31 cellular contexts compared by ENCODE assay signal in the genomic region with DNA sequence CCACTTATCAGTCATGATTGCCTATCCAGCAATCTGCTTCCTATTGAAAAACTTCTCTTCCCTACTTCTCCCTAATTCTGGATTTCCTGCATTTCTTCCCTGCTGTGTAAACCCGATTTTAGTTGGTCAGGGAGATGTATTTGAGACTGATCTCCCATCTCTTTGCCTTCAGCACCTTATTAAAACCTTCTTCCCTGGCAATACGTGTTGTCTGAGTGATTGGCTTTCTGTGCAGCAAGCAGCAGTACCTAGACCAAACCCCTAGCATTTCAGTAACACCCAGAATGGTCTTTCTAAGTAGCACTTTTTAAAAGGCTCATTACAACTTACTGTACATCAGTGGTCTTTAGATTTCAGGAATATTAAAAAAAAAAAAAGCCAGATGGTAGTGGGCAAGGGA.
DNase-seq lines count a peak whose midpoint lies in the region; TF ChIP-seq lines count a peak whose summit lies in the region.
"Had no signal": no experiment of that assay in that cellular context is flagged by ENCODE, and none has a peak within 500 bp of the region (broad histone marks: within the 10 kb centered on the region; RNA-seq: fewer than 3 reads in every experiment).

No MANE protein-coding gene starts in this region.

- no peaks in the 10 kb centered on the region for H3K4me1 Mint-ChIP-seq in endodermal cell
- H3K4me1 Mint-ChIP-seq: B cell; CD14-positive monocyte; CD4-positive, alpha-beta memory T cell; CD4-positive, CD25-positive, alpha-beta regulatory T cell; CD8-positive, alpha-beta memory T cell had no signal

- H3K4me3 ChIP-seq in HEK293 (ENCODE audit: low read depth, low read length) (no peak overlapping the region), endodermal cell (ENCODE audit: low read length) (peak overlapping the region; percentile 5)
- H3K4me3 ChIP-seq: A549; BLaER1; BLaER1 treated with 17β-estradiol and CSF1 and Interleukin-3, amounts not matched to agents 10 nM and 100 nM had no signal

- WGBS in endodermal cell (ENCODE audit: insufficient coverage in 1 of 2, insufficient read length in 1 of 2), 2 experiments: 86 to 89% methylated on average over 1 to 2 of the region's 2 CpGs

- H3K27ac Mint-ChIP-seq in endodermal cell: no peak overlapping the region
- H3K27ac Mint-ChIP-seq: B cell; CD14-positive monocyte; CD4-positive, alpha-beta memory T cell; CD4-positive, alpha-beta T cell; CD4-positive, CD25-positive, alpha-beta regulatory T cell; CD8-positive, alpha-beta memory T cell; CD8-positive, alpha-beta T cell had no signal

- H3K4me1 ChIP-seq in HEK293 (ENCODE audit: control insufficient read depth, insufficient read depth, low read length) (no peaks in the 10 kb centered on the region), endodermal cell (ENCODE audit: control insufficient read depth, insufficient read depth, low read length) (no peaks in the 10 kb centered on the region)
- H3K4me1 ChIP-seq: A549, BE2C, BLaER1, Caco-2 had no signal

- no peak overlapping the region for H3K4me3 Mint-ChIP-seq in endodermal cell
- H3K4me3 Mint-ChIP-seq: B cell; CD14-positive monocyte; CD4-positive, alpha-beta memory T cell; CD4-positive, alpha-beta T cell; CD4-positive, CD25-positive, alpha-beta regulatory T cell; CD8-positive, alpha-beta memory T cell; CD8-positive, alpha-beta T cell had no signal

- peaks cover 1% of the 10 kb centered on the region for H3K36me3 Mint-ChIP-seq in endodermal cell (ENCODE audit: low read depth)
- H3K36me3 Mint-ChIP-seq: CD14-positive monocyte; CD4-positive, alpha-beta memory T cell; CD4-positive, CD25-positive, alpha-beta regulatory T cell; CD8-positive, alpha-beta memory T cell; CD8-positive, alpha-beta T cell had no signal

- TF ChIP-seq CTCF in HEK293 (tag by site-specific recombination; IDR thresholded peaks at IDR 0.05) (no peak), endodermal cell (conservative IDR thresholded peaks at IDR 0.05) (no peak)

- H3K9ac ChIP-seq in endodermal cell (ENCODE audit: extremely low read depth, low read length, poor library complexity, severe bottlenecking): no peak overlapping the region
- H3K9ac ChIP-seq: BLaER1; BLaER1 treated with 17β-estradiol and CSF1 and Interleukin-3, amounts not matched to agents 10 nM and 100 nM had no signal

- no peaks in the 10 kb centered on the region for H3K27me3 ChIP-seq in endodermal cell (ENCODE audit: control insufficient read depth, insufficient read depth, low read length, poor library complexity, severe bottlenecking)
- H3K27me3 ChIP-seq: BE2C; BLaER1; BLaER1 treated with 17β-estradiol and CSF1 and Interleukin-3, amounts not matched to agents 10 nM and 100 nM had no signal

- H3K27ac ChIP-seq in HEK293 (ENCODE audit: extremely low read depth, low read depth, low read length): no peak overlapping the region
- no peak overlapping the region for H3K27ac ChIP-seq in endodermal cell (ENCODE audit: low read depth, low read length)
- H3K27ac ChIP-seq: 22Rv1; A549; BLaER1; BLaER1 treated with 17β-estradiol and CSF1 and Interleukin-3, amounts not matched to agents 10 nM and 100 nM; C4-2B had no signal

- CTCF ChIA-PET in HEK293 (lab: Yijun Ruan, JAX): no interaction called here

- POLR2A ChIA-PET in HEK293 (lab: Yijun Ruan, JAX): no interaction called here

- no peaks in the 10 kb centered on the region for H3K9me3 ChIP-seq in HEK293 (ENCODE audit: control insufficient read depth, insufficient read depth, low read depth, low read length)
- peaks cover 34% of the 10 kb centered on the region for H3K9me3 ChIP-seq in endodermal cell (ENCODE audit: control insufficient read depth, low read length)
- H3K9me3 ChIP-seq: A549, BE2C, BLaER1, Caco-2 had no signal

- H3K36me3 ChIP-seq in HEK293 (ENCODE audit: control insufficient read depth in 2 of 2, insufficient read depth in 1 of 2, low read length in 2 of 2) (no peaks in the 10 kb centered on the region), endodermal cell (ENCODE audit: control insufficient read depth, insufficient read depth, low read length) (no peaks in the 10 kb centered on the region)
- H3K36me3 ChIP-seq: BE2C; BLaER1; BLaER1 treated with 17β-estradiol and CSF1 and Interleukin-3, amounts not matched to agents 10 nM and 100 nM had no signal

- H3K9me3 Mint-ChIP-seq in endodermal cell: peaks cover 21% of the 10 kb centered on the region

- DNase-seq in endodermal cell (no peak), hepatic stellate cell (ENCODE audit: low spot score) (no peak)
- DNase-seq in stimulated activated CD4-positive, alpha-beta T cell treated with anti-CD3 and anti-CD28 coated beads, Interleukin-4, amount 100 ng/mL, for 1 hour: no peak
- DNase-seq: 8988T; ACHN; AML-193; BE2C; C1 segment of cervical spinal cord; Caco-2; Calu3; CD4-positive, alpha-beta memory T cell; CD4-positive, alpha-beta T cell; CD4-positive, CD25-positive, alpha-beta regulatory T cell; CD8-positive, alpha-beta memory T cell; CD8-positive, alpha-beta T cell; COR-L47; DMS 273 treated with DMSO at 0.1 percent for 48 hours; DMS153; DMS53; DMS79; DMS79 treated with DMSO at 0.1 percent for 48 hours; DND-41; EL had no signal

- H3K27me3 Mint-ChIP-seq in endodermal cell (ENCODE audit: insufficient read depth): peaks cover 6% of the 10 kb centered on the region
- H3K27me3 Mint-ChIP-seq: CD4-positive, alpha-beta T cell; CD4-positive, CD25-positive, alpha-beta regulatory T cell had no signal

TF ChIP-seq in HEK293, 187 proteins besides CTCF, POLR2A, EP300 and RAD21:
- TF ChIP-seq ZNF175 (tag by site-specific recombination; IDR thresholded peaks at IDR 0.05) (no peak), SETDB1 (IDR thresholded peaks at IDR 0.05; ENCODE audit: insufficient read length, low read length) (peak; percentile 84), TRIM28 (IDR thresholded peaks at IDR 0.05; ENCODE audit: borderline replicate concordance, low read length) (peak; percentile 63; the same call in 1 of the 2 replicates), HOXC10 (CRISPR knock-in tag; IDR thresholded peaks at IDR 0.05) (no peak)
